In genomic region chr11:117604349-117604995, GRCh38 we compare ENCODE assay signal across 14 cellular contexts.
DNase-seq lines count a peak whose midpoint lies in the region; ATAC-seq and TF ChIP-seq lines count a peak whose summit lies in the region.
"Had no signal": no experiment of that assay in that cellular context is flagged by ENCODE, and none has a peak within 500 bp of the region (broad histone marks: within the 10 kb centered on the region; RNA-seq: fewer than 3 reads in every experiment).

No MANE protein-coding gene starts in this region.

- H3K9me3 ChIP-seq in adipocyte (ENCODE audit: control insufficient read depth, low read length) (no peaks in the 10 kb centered on the region), ovary (no peaks in the 10 kb centered on the region)
- no peaks in the 10 kb centered on the region for H3K9me3 ChIP-seq in CD4-positive, alpha-beta T cell (ENCODE audit: control insufficient read depth, low read length)

- peaks cover 7% of the 10 kb centered on the region for H3K4me1 Mint-ChIP-seq in CD4-positive, alpha-beta T cell (ENCODE audit: low read depth)
- H3K4me1 Mint-ChIP-seq: mesothelial cell of epicardium had no signal

- H3K36me3 Mint-ChIP-seq in CD4-positive, alpha-beta T cell (ENCODE audit: low read depth) = no peaks in the 10 kb centered on the region
- H3K36me3 Mint-ChIP-seq: activated CD8-positive, alpha-beta memory T cell treated with anti-CD3 and anti-CD28 coated beads, Interleukin-2, amount 10 ng/mL, durations not matched to agents 7 days and 5 days; activated naive CD8-positive, alpha-beta T cell treated with anti-CD3 and anti-CD28 coated beads, Interleukin-2, amount 10 ng/mL, durations not matched to agents 7 days and 5 days; mesothelial cell of epicardium had no signal

- POLR2A ChIA-PET in CD4-positive, alpha-beta T cell (lab: Charles Lee) = no interaction called here

- in situ Hi-C loops in Caki2 (cut with HindIII; ENCODE audit: low pct_unique_long_range_greater_than_20kb, low sequenced_read_pairs) = no loop called here

- H3K36me3 ChIP-seq in adipocyte (ENCODE audit: control insufficient read depth, insufficient read depth, low read length, severe bottlenecking) (no peaks in the 10 kb centered on the region), ovary (no peaks in the 10 kb centered on the region)

- H3K4me3 Mint-ChIP-seq in CD4-positive, alpha-beta T cell = no peak overlapping the region
- H3K4me3 Mint-ChIP-seq: activated CD8-positive, alpha-beta memory T cell treated with anti-CD3 and anti-CD28 coated beads, Interleukin-2, amount 10 ng/mL, durations not matched to agents 7 days and 5 days; activated naive CD8-positive, alpha-beta T cell treated with anti-CD3 and anti-CD28 coated beads, Interleukin-2, amount 10 ng/mL, durations not matched to agents 7 days and 5 days; effector memory CD8-positive, alpha-beta T cell; mesothelial cell of epicardium; stimulated activated naive CD8-positive, alpha-beta T cell treated with anti-CD3 and anti-CD28 coated beads, Interleukin-15, Interleukin-2, amounts not matched to agents 100 ng/mL and 50 ng/mL, for 24 hours had no signal

- TF ChIP-seq POLR2A in ovary (IDR thresholded peaks at IDR 0.05) = no peak

- WGBS in ovary, 3 donors = 54% methylated on average over 14 of the region's 14 CpGs

- CTCF ChIA-PET in CD4-positive, alpha-beta T cell (lab: Charles Lee) = no interaction called here

- H3K9ac ChIP-seq in adipocyte (ENCODE audit: low read length) = no peak overlapping the region

- TF ChIP-seq EP300 in ovary (IDR thresholded peaks at IDR 0.05) = no peak

- H3K27ac Mint-ChIP-seq in CD4-positive, alpha-beta T cell = no peak overlapping the region
- H3K27ac Mint-ChIP-seq: activated CD8-positive, alpha-beta memory T cell treated with anti-CD3 and anti-CD28 coated beads, Interleukin-2, amount 10 ng/mL, durations not matched to agents 7 days and 5 days; activated naive CD8-positive, alpha-beta T cell treated with anti-CD3 and anti-CD28 coated beads, Interleukin-2, amount 10 ng/mL, durations not matched to agents 7 days and 5 days; effector memory CD8-positive, alpha-beta T cell; mesothelial cell of epicardium; stimulated activated naive CD8-positive, alpha-beta T cell treated with anti-CD3 and anti-CD28 coated beads, Interleukin-15, Interleukin-2, amounts not matched to agents 100 ng/mL and 50 ng/mL, for 24 hours had no signal

- no peak for ATAC-seq in CD4-positive, alpha-beta T cell (ENCODE audit: poor library complexity)
- ATAC-seq: activated CD8-positive, alpha-beta memory T cell treated with anti-CD3 and anti-CD28 coated beads, Interleukin-2, amount 10 ng/mL, durations not matched to agents 7 days and 5 days; effector memory CD8-positive, alpha-beta T cell had no signal

- H3K9me3 Mint-ChIP-seq in CD4-positive, alpha-beta T cell = no peaks in the 10 kb centered on the region
- H3K9me3 Mint-ChIP-seq: activated naive CD8-positive, alpha-beta T cell treated with anti-CD3 and anti-CD28 coated beads, Interleukin-2, amount 10 ng/mL, durations not matched to agents 7 days and 5 days; effector memory CD8-positive, alpha-beta T cell; mesothelial cell of epicardium; stimulated activated naive CD8-positive, alpha-beta T cell treated with anti-CD3 and anti-CD28 coated beads, Interleukin-15, Interleukin-2, amounts not matched to agents 100 ng/mL and 50 ng/mL, for 24 hours had no signal

- H3K27me3 ChIP-seq in adipocyte (replicated peaks; ENCODE audit: control insufficient read depth, insufficient read depth, low read length) (peaks cover 33% of the 10 kb centered on the region), ovary (no peaks in the 10 kb centered on the region)
- peaks cover 7% of the 10 kb centered on the region for H3K27me3 ChIP-seq in CD4-positive, alpha-beta T cell (ENCODE audit: control insufficient read depth, insufficient read depth, low read length)

- H3K4me1 ChIP-seq in adipocyte (ENCODE audit: control insufficient read depth, insufficient read depth, low read length) (no peaks in the 10 kb centered on the region), ovary (ENCODE audit: insufficient read depth) (no peaks in the 10 kb centered on the region)

- no peak for TF ChIP-seq CTCF in ovary (IDR thresholded peaks at IDR 0.05)
- TF ChIP-seq CTCF in CD4-positive, alpha-beta T cell (IDR thresholded peaks at IDR 0.05) = no peak

- DNase-seq in Caki2 (ENCODE audit: low read depth) = peak; percentile 76
- DNase-seq in NCI-H1092 (lab: John Stamatoyannopoulos, UW) = peak; percentile 85
- DNase-seq in adipocyte (ENCODE audit: low read depth) = peak; percentile 33
- DNase-seq in iris pigment epithelial cell (ENCODE audit: low read depth) = peak; percentile 53
- DNase-seq in ovary = no peak
- DNase-seq in CD4-positive, alpha-beta T cell = no peak
- no peak for DNase-seq in UCSD-AML1 (lab: John Stamatoyannopoulos, UW; ENCODE audit: unreplicated experiment)
- DNase-seq in dedifferentiated amniotic fluid mesenchymal stem cell (ENCODE audit: extremely low spot score) = no peak
- DNase-seq: activated CD8-positive, alpha-beta memory T cell treated with anti-CD3 and anti-CD28 coated beads, Interleukin-2, amount 10 ng/mL, durations not matched to agents 7 days and 5 days; activated naive CD8-positive, alpha-beta T cell treated with anti-CD3 and anti-CD28 coated beads, Interleukin-2, amount 10 ng/mL, durations not matched to agents 7 days and 5 days; effector memory CD8-positive, alpha-beta T cell; stimulated activated CD4-positive, alpha-beta T cell treated with anti-CD3 and anti-CD28 coated beads, Interleukin-4, amount 100 ng/mL, for 24 hours had no signal

- intact Hi-C loops in ovary (cut with DNase I) = no loop called here
- intact Hi-C loops in CD4-positive, alpha-beta T cell (cut with DNase I, micrococcal nuclease) = no loop called here

- H3K27me3 Mint-ChIP-seq in CD4-positive, alpha-beta T cell = peaks cover 18% of the 10 kb centered on the region

- H3K4me3 ChIP-seq in adipocyte (ENCODE audit: low read length) (no peak overlapping the region), ovary (no peak overlapping the region)

- H3K27ac ChIP-seq in ovary = no peak overlapping the region
- no peak overlapping the region for H3K27ac ChIP-seq in CD4-positive, alpha-beta T cell (ENCODE audit: low read depth, low read length)

Comparison
In these comparisons a context has a peak if more than half of its experiments do, and no peak if none do; other contexts are left out.
1. DNase-seq: peak in Caki2 (single experiment), NCI-H1092 (single experiment), adipocyte (single experiment) and iris pigment epithelial cell (single experiment); none in ovary (0 of 5), CD4-positive, alpha-beta T cell (0 of 10), UCSD-AML1 (single experiment) and dedifferentiated amniotic fluid mesenchymal stem cell (single experiment).